In genomic region chr1:16894338-16894737, GRCh38 we compare ENCODE assay signal across 9 cellular contexts. TPM values are rescaled to one million over a fixed set of nuclear protein-coding genes. Genes with fewer than 3 reads are reported as not detected.
A peak's percentile ranks its signal among the peaks of the same experiment; 100 is the strongest.
DNase-seq lines count a peak whose midpoint lies in the region; TF ChIP-seq lines count a peak whose summit lies in the region.
"Not testable (repeated sequence)": the region's sequence is repeated elsewhere in the genome, so short reads cannot be mapped to it uniquely, and the experiment has no call there.
"Had no signal": no experiment of that assay in that cellular context is flagged by ENCODE, and none has a peak within 500 bp of the region (broad histone marks: within the 10 kb centered on the region; RNA-seq: fewer than 3 reads in every experiment).

No MANE protein-coding gene starts in this region.

- not testable (repeated sequence) for H3K9me3 Mint-ChIP-seq in CD8-positive, alpha-beta memory T cell; activated CD4-positive, alpha-beta T cell treated with anti-CD3 and anti-CD28 coated beads, Interleukin-2, amount 10 ng/mL, durations not matched to agents 24 days and 14 days; activated naive CD4-positive, alpha-beta T cell treated with anti-CD3 and anti-CD28 coated beads for 36 hours; MCF 10A (ENCODE audit: unreplicated experiment); mesothelial cell of epicardium; neural progenitor cell

- POLR2A ChIA-PET in CD8-positive, alpha-beta memory T cell (lab: Charles Lee); MCF 10A (lab: Yijun Ruan, JAX): not testable (repeated sequence)

- CTCF ChIA-PET in CD8-positive, alpha-beta memory T cell (lab: Charles Lee); activated naive CD4-positive, alpha-beta T cell treated with anti-CD3 and anti-CD28 coated beads for 36 hours (lab: Charles Lee); MCF 10A (lab: Yijun Ruan, JAX): not testable (repeated sequence)

- H3K79me2 ChIP-seq in Karpas-422 (ENCODE audit: low read length); neural progenitor cell (ENCODE audit: low read depth): not testable (repeated sequence)

- not testable (repeated sequence) for TF ChIP-seq CTCF in MCF 10A (IDR thresholded peaks at IDR 0.05; ENCODE audit: unreplicated experiment); mesothelial cell of epicardium (IDR thresholded peaks at IDR 0.05; ENCODE audit: unreplicated experiment); neural progenitor cell (IDR thresholded peaks at IDR 0.05)

- not testable (repeated sequence) for H3K27me3 ChIP-seq in CD8-positive, alpha-beta memory T cell (ENCODE audit: insufficient read depth, low read length, poor library complexity, severe bottlenecking); Karpas-422 (ENCODE audit: low read length); neural progenitor cell

- H3K36me3 ChIP-seq in CD8-positive, alpha-beta memory T cell (ENCODE audit: insufficient read depth, low read length); Karpas-422 (ENCODE audit: insufficient read depth, low read length); neural progenitor cell: not testable (repeated sequence)

- H3K36me3 Mint-ChIP-seq in CD8-positive, alpha-beta memory T cell; activated CD4-positive, alpha-beta T cell treated with anti-CD3 and anti-CD28 coated beads, Interleukin-2, amount 10 ng/mL, durations not matched to agents 24 days and 14 days (ENCODE audit: low read depth); activated naive CD4-positive, alpha-beta T cell treated with anti-CD3 and anti-CD28 coated beads for 36 hours (ENCODE audit: low read depth); mesothelial cell of epicardium; neural progenitor cell: not testable (repeated sequence)
- peaks cover 16% of the 10 kb centered on the region for H3K36me3 Mint-ChIP-seq in MCF 10A (ENCODE audit: insufficient read depth, unreplicated experiment)

- intact Hi-C loops in activated CD4-positive, alpha-beta T cell treated with anti-CD3 and anti-CD28 coated beads, Interleukin-2, amount 10 ng/mL, durations not matched to agents 24 days and 14 days (cut with micrococcal nuclease); activated naive CD4-positive, alpha-beta T cell treated with anti-CD3 and anti-CD28 coated beads for 36 hours (cut with micrococcal nuclease); MCF 10A (cut with micrococcal nuclease): not testable (repeated sequence)

- H3K27ac Mint-ChIP-seq in CD8-positive, alpha-beta memory T cell: peak overlapping the region in 7 of 8 donors; percentile 91 to 100 (median 100)
- H3K27ac Mint-ChIP-seq in activated CD4-positive, alpha-beta T cell treated with anti-CD3 and anti-CD28 coated beads, Interleukin-2, amount 10 ng/mL, durations not matched to agents 24 days and 14 days; activated naive CD4-positive, alpha-beta T cell treated with anti-CD3 and anti-CD28 coated beads for 36 hours; MCF 10A (ENCODE audit: low read depth, unreplicated experiment); neural progenitor cell: not testable (repeated sequence)
- peak overlapping the region; percentile 85 for H3K27ac Mint-ChIP-seq in mesothelial cell of epicardium

- H3K4me1 Mint-ChIP-seq in CD8-positive, alpha-beta memory T cell: peaks cover 27 to 53% (median 46%) of the 10 kb centered on the region in 3 donors
- H3K4me1 Mint-ChIP-seq in activated CD4-positive, alpha-beta T cell treated with anti-CD3 and anti-CD28 coated beads, Interleukin-2, amount 10 ng/mL, durations not matched to agents 24 days and 14 days: peaks cover 34% of the 10 kb centered on the region
- peaks cover 39% of the 10 kb centered on the region for H3K4me1 Mint-ChIP-seq in activated naive CD4-positive, alpha-beta T cell treated with anti-CD3 and anti-CD28 coated beads for 36 hours (ENCODE audit: low read depth)
- peaks cover 12% of the 10 kb centered on the region for H3K4me1 Mint-ChIP-seq in MCF 10A (ENCODE audit: insufficient read depth, unreplicated experiment)
- H3K4me1 Mint-ChIP-seq in mesothelial cell of epicardium: peaks cover 27% of the 10 kb centered on the region
- H3K4me1 Mint-ChIP-seq in neural progenitor cell: peaks cover 27% of the 10 kb centered on the region

- H2AFZ ChIP-seq in Karpas-422 (ENCODE audit: low read length); neural progenitor cell (replicated peaks): not testable (repeated sequence)

- peak overlapping the region in 4 of 7 donors; percentile 23 to 82 (median 54) for H3K4me3 Mint-ChIP-seq in CD8-positive, alpha-beta memory T cell
- H3K4me3 Mint-ChIP-seq in activated CD4-positive, alpha-beta T cell treated with anti-CD3 and anti-CD28 coated beads, Interleukin-2, amount 10 ng/mL, durations not matched to agents 24 days and 14 days: peak overlapping the region; percentile 89
- H3K4me3 Mint-ChIP-seq in activated naive CD4-positive, alpha-beta T cell treated with anti-CD3 and anti-CD28 coated beads for 36 hours: peak overlapping the region; percentile 60
- H3K4me3 Mint-ChIP-seq in MCF 10A (ENCODE audit: unreplicated experiment) (peak overlapping the region; percentile 38), mesothelial cell of epicardium (peak overlapping the region; percentile 51), neural progenitor cell (peak overlapping the region; percentile 27)

- not testable (repeated sequence) for H4K20me1 ChIP-seq in Karpas-422 (ENCODE audit: insufficient read depth, low read depth, low read length); neural progenitor cell (ENCODE audit: low read depth)

- BruUV-seq in MCF 10A (replicated peaks; lab: Mats Ljungman, UMichigan): not testable (repeated sequence)

- H3K9me2 ChIP-seq in Karpas-422 (replicated peaks; ENCODE audit: insufficient read depth, low read length): not testable (repeated sequence)

- peaks cover 19% of the 10 kb centered on the region for H3K4me1 ChIP-seq in CD8-positive, alpha-beta memory T cell (ENCODE audit: insufficient read depth, low read length)
- H3K4me1 ChIP-seq in Karpas-422 (ENCODE audit: low read length): peaks cover 30% of the 10 kb centered on the region
- H3K4me1 ChIP-seq in neural progenitor cell: not testable (repeated sequence)

- H3K4me2 ChIP-seq in Karpas-422 (ENCODE audit: low read depth, low read length, poor library complexity, severe bottlenecking): peak overlapping the region; percentile 77
- not testable (repeated sequence) for H3K4me2 ChIP-seq in neural progenitor cell

- H3K4me3 ChIP-seq in CD8-positive, alpha-beta memory T cell (ENCODE audit: low read length); neural progenitor cell: not testable (repeated sequence)
- peak overlapping the region; percentile 75; the same call in 1 of the 2 replicates for H3K4me3 ChIP-seq in Karpas-422 (ENCODE audit: low read length)

- H3K27me3 Mint-ChIP-seq in CD8-positive, alpha-beta memory T cell; activated naive CD4-positive, alpha-beta T cell treated with anti-CD3 and anti-CD28 coated beads for 36 hours (ENCODE audit: low read depth); MCF 10A (ENCODE audit: insufficient read depth, unreplicated experiment); mesothelial cell of epicardium (ENCODE audit: low read depth): not testable (repeated sequence)
- peaks cover 32% of the 10 kb centered on the region for H3K27me3 Mint-ChIP-seq in activated CD4-positive, alpha-beta T cell treated with anti-CD3 and anti-CD28 coated beads, Interleukin-2, amount 10 ng/mL, durations not matched to agents 24 days and 14 days
- H3K27me3 Mint-ChIP-seq in neural progenitor cell (ENCODE audit: insufficient read depth, low read depth): peaks cover 11% of the 10 kb centered on the region

- not testable (repeated sequence) for H3K27ac ChIP-seq in CD8-positive, alpha-beta memory T cell (ENCODE audit: low read depth, low read length); Karpas-422 (ENCODE audit: low read length); neural progenitor cell

- H3K9ac ChIP-seq in Karpas-422 (ENCODE audit: low read length): peak overlapping the region; percentile 77
- H3K9ac ChIP-seq in neural progenitor cell: not testable (repeated sequence)

- H3K9me3 ChIP-seq in CD8-positive, alpha-beta memory T cell (ENCODE audit: low read length); Karpas-422 (ENCODE audit: low read length); neural progenitor cell (ENCODE audit: low read depth): not testable (repeated sequence)

- peaks cover 14% of the 10 kb centered on the region for H3F3A ChIP-seq in neural progenitor cell (ENCODE audit: low read depth)

- not testable (repeated sequence) for DNase-seq in CD8-positive, alpha-beta memory T cell; Karpas-422; activated CD4-positive, alpha-beta T cell treated with anti-CD3 and anti-CD28 coated beads, Interleukin-2, amount 10 ng/mL, durations not matched to agents 24 days and 14 days; activated naive CD4-positive, alpha-beta T cell treated with anti-CD3 and anti-CD28 coated beads for 36 hours; MCF 10A (ENCODE audit: unreplicated experiment); mesothelial cell of epicardium (ENCODE audit: low spot score in 2 of 2, unreplicated experiment in 2 of 2); neural progenitor cell (ENCODE audit: low spot score)

RNA-seq across cellular contexts. Expression of gene RNU1-2, which starts 1.4 kb away (rescaled TPM):
- total RNA-seq in CD8-positive, alpha-beta memory T cell: 1,000 to 10,000 TPM; 1,293 to 1,300 TPM
- polyA plus RNA-seq in CD8-positive, alpha-beta memory T cell: not detected
- under 0.01 TPM in 2 replicates for total RNA-seq in Karpas-422 (2014; rRNA removed; shearing (Covaris generic); ENCODE audit: low replicate concordance)
- 1,962 and 2,189 TPM in 2 replicates for total RNA-seq in activated CD4-positive, alpha-beta T cell treated with anti-CD3 and anti-CD28 coated beads, Interleukin-2, amount 10 ng/mL, durations not matched to agents 24 days and 14 days
- 1,000 to 10,000 TPM; 1,341 to 1,386 TPM for total RNA-seq in activated naive CD4-positive, alpha-beta T cell treated with anti-CD3 and anti-CD28 coated beads for 36 hours
- total RNA-seq in MCF 10A (2022) (1,539 and 1,606 TPM in 2 replicates), mesothelial cell of epicardium (3,774 to 3,945 TPM (median 3,937 TPM) in 3 replicates), neural progenitor cell (ENCODE audit: low replicate concordance) (under 0.01 TPM in 2 replicates)
- total RNA-seq: GM23248 had no signal
- polyA plus RNA-seq: GM23248, IMR-90 had no signal

RNA-seq across cellular contexts. Expression of gene CROCC, which starts 27.4 kb away (rescaled TPM):
- total RNA-seq in CD8-positive, alpha-beta memory T cell: 10 to 100 TPM; 25.6 to 30.1 TPM
- polyA plus RNA-seq in CD8-positive, alpha-beta memory T cell: 6.9 TPM
- total RNA-seq in Karpas-422 (2014; rRNA removed; shearing (Covaris generic); ENCODE audit: low replicate concordance): 12.1 and 29.1 TPM in 2 replicates
- 23.4 and 27.0 TPM in 2 replicates for total RNA-seq in activated CD4-positive, alpha-beta T cell treated with anti-CD3 and anti-CD28 coated beads, Interleukin-2, amount 10 ng/mL, durations not matched to agents 24 days and 14 days
- 10 to 100 TPM; 15.5 to 15.7 TPM for total RNA-seq in activated naive CD4-positive, alpha-beta T cell treated with anti-CD3 and anti-CD28 coated beads for 36 hours
- total RNA-seq in MCF 10A (2022) (8.8 and 9.6 TPM in 2 replicates), mesothelial cell of epicardium (81.3 to 86.4 TPM (median 86.1 TPM) in 3 replicates), neural progenitor cell (ENCODE audit: low replicate concordance) (15.2 and 76.7 TPM in 2 replicates)

Comparison
In these comparisons a context has a peak if more than half of its experiments do, and no peak if none do; other contexts are left out.
1. H3K4me3 Mint-ChIP-seq: peak in every context shown above with its lines; median percentile 89 in activated CD4-positive, alpha-beta T cell treated with anti-CD3 and anti-CD28 coated beads, Interleukin-2, amount 10 ng/mL, durations not matched to agents 24 days and 14 days; 60 in activated naive CD4-positive, alpha-beta T cell treated with anti-CD3 and anti-CD28 coated beads for 36 hours; 54 in CD8-positive, alpha-beta memory T cell; 51 in mesothelial cell of epicardium; 38 in MCF 10A; 27 in neural progenitor cell.
2. RNA of gene RNU1-2, which starts 1.4 kb away (total RNA-seq): 3,774 to 3,945 TPM in mesothelial cell of epicardium, 1,962 to 2,189 TPM in activated CD4-positive, alpha-beta T cell treated with anti-CD3 and anti-CD28 coated beads, Interleukin-2, amount 10 ng/mL, durations not matched to agents 24 days and 14 days, 1,539 to 1,606 TPM in MCF 10A, 1,341 to 1,386 TPM in activated naive CD4-positive, alpha-beta T cell treated with anti-CD3 and anti-CD28 coated beads for 36 hours and 1,293 to 1,300 TPM in CD8-positive, alpha-beta memory T cell; under 0.01 TPM in Karpas-422 and under 0.01 TPM in neural progenitor cell; every median in the first group is over 1,000 times any median in the second.